ENCODE assay signal across 1 cellular context in the genomic region with DNA sequence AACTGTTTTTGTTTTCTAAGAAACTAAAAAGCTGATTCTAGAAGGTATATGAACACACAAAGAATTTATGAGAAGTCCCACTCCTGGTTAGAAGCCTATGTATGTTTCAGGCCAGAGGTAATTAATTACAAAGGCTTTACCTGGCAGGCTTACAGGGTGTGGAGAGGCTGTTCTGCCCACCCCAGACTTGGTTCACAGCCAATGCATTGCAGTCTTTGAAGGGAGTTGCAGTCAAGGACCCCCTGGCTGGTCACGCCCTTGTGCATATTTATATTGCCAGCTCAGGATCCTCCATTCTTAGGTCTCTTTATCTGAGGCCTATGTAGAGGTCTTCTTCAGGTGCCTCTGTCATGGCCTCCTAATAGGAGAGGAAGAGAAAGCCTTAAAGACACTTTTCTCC.
TF ChIP-seq lines count a peak whose summit lies in the region.

No MANE protein-coding gene starts in this region.

TF ChIP-seq in A549, 52 proteins besides CTCF, POLR2A, EP300 and RAD21:
- TF ChIP-seq HOXA7 (CRISPR knock-in tag; IDR thresholded peaks at IDR 0.05) (no peak), POLR2AphosphoS2 (conservative IDR thresholded peaks at IDR 0.05; ENCODE audit: low read length) (no peak), EHF (CRISPR knock-in tag; IDR thresholded peaks at IDR 0.05) (no peak), MYC (IDR thresholded peaks at IDR 0.05; ENCODE audit: borderline replicate concordance, low read length) (no peak)
- TF ChIP-seq, protein P1, sequence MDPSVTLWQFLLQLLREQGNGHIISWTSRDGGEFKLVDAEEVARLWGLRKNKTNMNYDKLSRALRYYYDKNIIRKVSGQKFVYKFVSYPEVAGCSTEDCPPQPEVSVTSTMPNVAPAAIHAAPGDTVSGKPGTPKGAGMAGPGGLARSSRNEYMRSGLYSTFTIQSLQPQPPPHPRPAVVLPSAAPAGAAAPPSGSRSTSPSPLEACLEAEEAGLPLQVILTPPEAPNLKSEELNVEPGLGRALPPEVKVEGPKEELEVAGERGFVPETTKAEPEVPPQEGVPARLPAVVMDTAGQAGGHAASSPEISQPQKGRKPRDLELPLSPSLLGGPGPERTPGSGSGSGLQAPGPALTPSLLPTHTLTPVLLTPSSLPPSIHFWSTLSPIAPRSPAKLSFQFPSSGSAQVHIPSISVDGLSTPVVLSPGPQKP (IDR thresholded peaks at IDR 0.05; ENCODE audit: low read depth, low read length): no peak
